23 cellular contexts compared by ENCODE assay signal in the genomic region with DNA sequence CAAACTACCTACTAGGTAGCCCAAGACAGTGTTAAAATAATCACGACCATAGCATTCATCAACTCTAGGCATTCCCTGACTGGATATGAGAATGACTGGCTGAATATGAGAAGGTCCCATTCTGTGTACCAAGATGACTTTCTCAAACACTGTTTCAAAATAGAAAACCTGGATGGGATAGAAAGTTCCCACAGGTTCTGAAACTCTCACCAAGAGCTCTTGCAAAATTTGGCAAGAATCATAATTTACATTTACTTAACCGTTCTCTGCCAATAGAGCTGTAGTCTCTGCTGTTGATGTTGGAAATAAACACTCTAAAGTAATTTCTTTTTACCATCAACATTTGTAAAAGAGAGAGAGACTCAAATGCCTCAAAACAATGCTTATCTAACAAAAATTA.
"Had no signal": no experiment of that assay in that cellular context is flagged by ENCODE, and none has a peak within 500 bp of the region (broad histone marks: within the 10 kb centered on the region; RNA-seq: fewer than 3 reads in every experiment).

No MANE protein-coding gene starts in this region.

- H3K4me3 ChIP-seq: heart left ventricle, lower lobe of right lung, psoas muscle, spleen, suprapubic skin, thoracic aorta, tibial artery, upper lobe of right lung had no signal

- H3K27ac Mint-ChIP-seq: naive thymus-derived CD8-positive, alpha-beta T cell; stimulated activated effector memory CD8-positive, alpha-beta T cell treated with anti-CD3 and anti-CD28 coated beads, Interleukin-12 subunit alpha, Interleukin-12 subunit beta, amount 100 ng/mL, for 72 hours; stimulated activated naive CD8-positive, alpha-beta T cell treated with anti-CD3 and anti-CD28 coated beads, Interleukin-15, Interleukin-2, amounts not matched to agents 100 ng/mL and 50 ng/mL, for 24 hours had no signal

- H3K27ac ChIP-seq: heart left ventricle, lower lobe of right lung, parathyroid adenoma, psoas muscle, spleen, suprapubic skin, thoracic aorta, upper lobe of right lung had no signal

- H3K36me3 Mint-ChIP-seq: stimulated activated effector memory CD8-positive, alpha-beta T cell treated with anti-CD3 and anti-CD28 coated beads, Interleukin-12 subunit alpha, Interleukin-12 subunit beta, amount 100 ng/mL, for 72 hours had no signal

- H3K27me3 ChIP-seq: heart left ventricle, spleen, suprapubic skin, tibial artery, upper lobe of right lung had no signal

- H3K9ac ChIP-seq: parathyroid adenoma had no signal

- H3K4me1 ChIP-seq: heart left ventricle, lower lobe of right lung, parathyroid adenoma, psoas muscle, spleen, suprapubic skin, upper lobe of right lung had no signal

- H3K4me3 Mint-ChIP-seq: naive thymus-derived CD8-positive, alpha-beta T cell; nephron; neural crest cell; stimulated activated effector memory CD8-positive, alpha-beta T cell treated with anti-CD3 and anti-CD28 coated beads, Interleukin-12 subunit alpha, Interleukin-12 subunit beta, amount 100 ng/mL, for 72 hours; stimulated activated naive CD8-positive, alpha-beta T cell treated with anti-CD3 and anti-CD28 coated beads, Interleukin-15, Interleukin-2, amounts not matched to agents 100 ng/mL and 50 ng/mL, for 24 hours had no signal

- ATAC-seq: heart left ventricle; naive thymus-derived CD8-positive, alpha-beta T cell; psoas muscle; sciatic nerve; stimulated activated effector memory CD8-positive, alpha-beta T cell treated with anti-CD3 and anti-CD28 coated beads, Interleukin-12 subunit alpha, Interleukin-12 subunit beta, amount 100 ng/mL, for 72 hours; upper lobe of right lung had no signal

- H3K9me3 ChIP-seq: lower lobe of right lung, upper lobe of right lung had no signal

- H3K4me1 Mint-ChIP-seq: naive thymus-derived CD8-positive, alpha-beta T cell; neural crest cell; stimulated activated effector memory CD8-positive, alpha-beta T cell treated with anti-CD3 and anti-CD28 coated beads, Interleukin-12 subunit alpha, Interleukin-12 subunit beta, amount 100 ng/mL, for 72 hours had no signal

- DNase-seq: heart left ventricle; islet precursor cell; lower lobe of right lung; mammary epithelial cell; mesenchymal stem cell; naive thymus-derived CD8-positive, alpha-beta T cell; nucleus accumbens; psoas muscle; small intestine; spleen; stimulated activated CD4-positive, alpha-beta T cell treated with anti-CD3 and anti-CD28 coated beads, Interleukin-4, amount 100 ng/mL, for 24 hours; stimulated activated naive CD4-positive, alpha-beta T cell; tibial artery; trophoblast cell; upper lobe of right lung had no signal

- H2AFZ ChIP-seq: parathyroid adenoma had no signal

- H3K36me3 ChIP-seq: heart left ventricle, lower lobe of right lung, spleen, suprapubic skin, thoracic aorta, tibial artery, upper lobe of right lung had no signal
